In the genomic region with DNA sequence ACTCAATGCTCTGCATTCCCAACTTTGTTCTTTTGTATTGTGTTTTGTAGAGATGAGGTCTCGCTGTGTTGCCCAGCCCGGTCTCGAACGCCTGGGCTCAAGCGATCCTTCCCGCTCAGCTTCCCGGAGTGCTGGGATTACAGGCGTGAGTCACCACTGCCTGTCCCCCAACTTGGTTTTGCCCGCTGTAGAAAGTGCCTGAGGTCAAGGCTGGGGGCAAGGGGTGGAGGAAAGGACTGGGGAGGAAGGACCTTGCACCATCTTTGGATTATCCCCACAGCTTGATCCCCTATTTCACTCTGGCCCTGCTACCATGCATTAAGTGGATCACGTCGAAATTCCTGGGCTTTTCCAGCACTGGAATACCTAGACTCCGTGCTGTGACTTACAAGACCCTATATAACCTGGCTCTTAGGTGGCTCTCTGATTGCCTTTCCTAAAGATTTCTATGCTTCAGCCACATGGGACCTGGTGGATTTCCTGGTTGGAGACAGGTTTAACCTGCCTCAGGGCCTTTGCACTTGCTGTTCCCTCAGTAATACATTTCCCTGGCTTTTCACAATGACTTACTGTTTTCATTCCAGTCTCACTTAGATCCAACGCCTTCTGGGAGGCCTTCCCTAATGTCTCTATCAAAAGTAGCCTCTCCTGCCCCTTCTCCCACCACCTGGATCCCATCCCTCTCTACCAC, we compare ENCODE assay signal across 9 cellular contexts. TPM values are rescaled to one million over a fixed set of nuclear protein-coding genes. Genes with fewer than 3 reads are reported as not detected.
DNase-seq lines count a peak whose midpoint lies in the region; ATAC-seq and TF ChIP-seq lines count a peak whose summit lies in the region.
"Had no signal": no experiment of that assay in that cellular context is flagged by ENCODE, and none has a peak within 500 bp of the region (broad histone marks: within the 10 kb centered on the region; RNA-seq: fewer than 3 reads in every experiment).

No MANE protein-coding gene starts in this region.

- peak overlapping the region; percentile 51 for H3K9ac ChIP-seq in iPS-15b (ENCODE audit: low read depth, low read length)

- DNase-seq in activated T-cell treated with anti-CD3 and anti-CD28 coated beads, Interleukin-2, amount 50 U/mL, for 24 hours, result no peak
- DNase-seq in activated T-cell treated with anti-CD3 and anti-CD28 coated beads, Interleukin-2, amount 50 U/mL, for 1 hour, result no peak
- DNase-seq in suprapubic skin (ENCODE audit: low spot score in 2 of 2) (no peak), SIG-M5 treated with dmso at 0.1 percent for 504 hours (lab: John Stamatoyannopoulos, UW; ENCODE audit: unreplicated experiment) (no peak)

- H3K4me1 ChIP-seq in iPS-15b (ENCODE audit: control insufficient read depth, insufficient read depth, low read length), result peaks cover 3% of the 10 kb centered on the region
- H3K4me1 ChIP-seq in suprapubic skin, result peaks cover 16% of the 10 kb centered on the region

- WGBS in suprapubic skin, result 30% methylated on average over 13 of the region's 13 CpGs

- H3K27ac ChIP-seq in suprapubic skin, result no peak overlapping the region

- no peak for TF ChIP-seq EP300 in suprapubic skin (IDR thresholded peaks at IDR 0.05)

- TF ChIP-seq CTCF in suprapubic skin (IDR thresholded peaks at IDR 0.05), result no peak

- ATAC-seq in activated T-helper 17 cell treated with anti-CD3 and anti-CD28 coated beads, Interleukin-2, amount 50 U/mL, for 72 hours (replicated peaks), result no peak
- ATAC-seq in HG03108 (IDR thresholded peaks at IDR 0.05; ENCODE audit: unreplicated experiment) (no peak), HG03025 (IDR thresholded peaks at IDR 0.05; ENCODE audit: low FRiP score, unreplicated experiment) (no peak)

- H3K4me3 Mint-ChIP-seq in activated T-cell treated with anti-CD3 and anti-CD28 coated beads, Interleukin-2, amount 50 U/mL, for 24 hours, result peak overlapping the region; percentile 74
- peak overlapping the region; percentile 78 for H3K4me3 Mint-ChIP-seq in activated T-helper 17 cell treated with anti-CD3 and anti-CD28 coated beads, Interleukin-2, amount 50 U/mL, for 72 hours

- no peak for TF ChIP-seq POLR2A in suprapubic skin (IDR thresholded peaks at IDR 0.05)

- peaks cover 2% of the 10 kb centered on the region for H3K36me3 ChIP-seq in iPS-15b (ENCODE audit: control insufficient read depth, insufficient read depth, low read length)
- no peaks in the 10 kb centered on the region for H3K36me3 ChIP-seq in suprapubic skin

- H3K9me3 ChIP-seq in iPS-15b (ENCODE audit: control insufficient read depth, insufficient read depth, low read length) (no peaks in the 10 kb centered on the region), suprapubic skin (no peaks in the 10 kb centered on the region)

- H3K27ac Mint-ChIP-seq in activated T-cell treated with anti-CD3 and anti-CD28 coated beads, Interleukin-2, amount 50 U/mL, for 24 hours, result peak overlapping the region; percentile 30
- no peak overlapping the region for H3K27ac Mint-ChIP-seq in activated T-helper 17 cell treated with anti-CD3 and anti-CD28 coated beads, Interleukin-2, amount 50 U/mL, for 72 hours

- no peaks in the 10 kb centered on the region for H3K9me3 Mint-ChIP-seq in activated T-cell treated with anti-CD3 and anti-CD28 coated beads, Interleukin-2, amount 50 U/mL, for 24 hours
- H3K9me3 Mint-ChIP-seq in activated T-helper 17 cell treated with anti-CD3 and anti-CD28 coated beads, Interleukin-2, amount 50 U/mL, for 72 hours, result no peaks in the 10 kb centered on the region

- H3K4me3 ChIP-seq in iPS-15b (ENCODE audit: low read depth, low read length), result peak overlapping the region; percentile 83
- H3K4me3 ChIP-seq in suprapubic skin, result peak overlapping the region; percentile 45

- H3K36me3 Mint-ChIP-seq in activated T-cell treated with anti-CD3 and anti-CD28 coated beads, Interleukin-2, amount 50 U/mL, for 24 hours (ENCODE audit: low read depth), result no peaks in the 10 kb centered on the region
- H3K36me3 Mint-ChIP-seq in activated T-helper 17 cell treated with anti-CD3 and anti-CD28 coated beads, Interleukin-2, amount 50 U/mL, for 72 hours (ENCODE audit: low read depth), result peaks cover 11% of the 10 kb centered on the region

- H3K27me3 ChIP-seq in iPS-15b (ENCODE audit: control insufficient read depth, insufficient read depth, low read length) (peaks cover 24% of the 10 kb centered on the region), suprapubic skin (peaks cover 99% of the 10 kb centered on the region)

- peaks cover 17% of the 10 kb centered on the region for H3K4me1 Mint-ChIP-seq in activated T-cell treated with anti-CD3 and anti-CD28 coated beads, Interleukin-2, amount 50 U/mL, for 24 hours (ENCODE audit: low read depth)
- peaks cover 20% of the 10 kb centered on the region for H3K4me1 Mint-ChIP-seq in activated T-helper 17 cell treated with anti-CD3 and anti-CD28 coated beads, Interleukin-2, amount 50 U/mL, for 72 hours

- peaks cover 63% of the 10 kb centered on the region for H3K27me3 Mint-ChIP-seq in activated T-cell treated with anti-CD3 and anti-CD28 coated beads, Interleukin-2, amount 50 U/mL, for 24 hours
- H3K27me3 Mint-ChIP-seq in activated T-helper 17 cell treated with anti-CD3 and anti-CD28 coated beads, Interleukin-2, amount 50 U/mL, for 72 hours, result peaks cover 30% of the 10 kb centered on the region

RNA-seq across cellular contexts. Expression of a gene that starts 0.6 kb away (rescaled TPM):
- 1 to 10 TPM in 1 of 2 donors, under 1 TPM in 1; 0.41 to 1.4 TPM for total RNA-seq in activated T-helper 17 cell treated with anti-CD3 and anti-CD28 coated beads, Interleukin-2, amount 50 U/mL, for 72 hours
- total RNA-seq in suprapubic skin, result not detected
- total RNA-seq: glomerular endothelial cell had no signal

RNA-seq across cellular contexts. Expression of a gene that starts 12.0 kb away (rescaled TPM):
- 10 to 100 TPM; 80.6 to 88.7 TPM for total RNA-seq in activated T-helper 17 cell treated with anti-CD3 and anti-CD28 coated beads, Interleukin-2, amount 50 U/mL, for 72 hours
- 10 to 100 TPM; 34.5 to 72.0 (median 42.2) TPM for total RNA-seq in suprapubic skin

RNA-seq across cellular contexts. Expression of a gene that starts 22.6 kb away (rescaled TPM):
- total RNA-seq in activated T-helper 17 cell treated with anti-CD3 and anti-CD28 coated beads, Interleukin-2, amount 50 U/mL, for 72 hours, result 10 to 100 TPM; 36.5 to 38.7 TPM
- 10 to 100 TPM; 50.2 to 70.7 (median 66.6) TPM for total RNA-seq in suprapubic skin

RNA-seq across cellular contexts. Expression of a gene that starts 38.3 kb away (rescaled TPM):
- total RNA-seq in activated T-helper 17 cell treated with anti-CD3 and anti-CD28 coated beads, Interleukin-2, amount 50 U/mL, for 72 hours, result 10 to 100 TPM; 13.4 to 25.6 TPM
- total RNA-seq in suprapubic skin, result 10 to 100 TPM; 53.2 to 85.0 (median 70.6) TPM

RNA-seq across cellular contexts. Expression of a gene that starts 51.7 kb away (rescaled TPM):
- total RNA-seq in activated T-helper 17 cell treated with anti-CD3 and anti-CD28 coated beads, Interleukin-2, amount 50 U/mL, for 72 hours, result 100 to 1,000 TPM; 132 to 279 TPM
- total RNA-seq in suprapubic skin, result 100 to 1,000 TPM; 147 to 195 (median 180) TPM
